In the genomic region with DNA sequence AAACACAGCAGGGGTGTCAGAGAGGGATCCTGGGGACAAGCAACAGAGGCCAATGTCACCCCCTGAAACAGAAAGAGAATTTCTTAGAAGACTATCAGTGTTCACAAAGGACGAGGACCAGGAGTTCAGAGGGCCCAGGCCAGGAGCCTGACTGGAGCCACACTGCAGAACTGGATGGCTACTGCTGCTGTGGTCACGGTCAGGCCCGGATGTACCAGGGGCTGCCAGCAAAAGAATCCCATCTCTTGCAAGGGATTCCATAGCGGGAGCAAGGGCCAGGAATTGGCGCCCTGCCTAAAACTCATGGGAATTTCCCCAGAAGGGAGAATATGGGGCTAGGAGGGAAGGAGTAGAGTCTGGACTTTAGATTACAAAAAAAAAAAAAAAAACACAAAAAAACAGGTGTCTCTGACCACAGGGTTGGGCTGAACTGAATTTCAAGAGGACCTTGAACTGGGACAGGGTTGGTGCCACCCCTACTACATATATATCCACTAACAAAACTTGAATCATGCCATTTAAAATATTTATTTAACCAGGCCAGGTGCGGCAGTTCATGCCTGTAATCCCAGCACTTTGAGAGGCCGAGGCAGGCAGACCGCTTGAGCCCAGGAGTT, we compare ENCODE assay signal across 17 cellular contexts. TPM values are rescaled to one million over a fixed set of nuclear protein-coding genes. Genes with fewer than 3 reads are reported as not detected.
DNase-seq lines count a peak whose midpoint lies in the region; ATAC-seq, FAIRE-seq and TF ChIP-seq lines count a peak whose summit lies in the region.
"Had no signal": no experiment of that assay in that cellular context is flagged by ENCODE, and none has a peak within 500 bp of the region (broad histone marks: within the 10 kb centered on the region; RNA-seq: fewer than 3 reads in every experiment).

No MANE protein-coding gene starts in this region.

- H3K27ac ChIP-seq in small intestine (ENCODE audit: low read depth in 1 of 2, low read length in 1 of 2), result peak overlapping the region in 1 of 2 donors; percentile 8

- no peaks in the 10 kb centered on the region for H3K27me3 Mint-ChIP-seq in activated T-helper 2 cell treated with anti-CD3 and anti-CD28 coated beads, Interferon-gamma antibody, Interleukin-2, Interleukin-4, amounts not matched to agents 10 μg/mL and 5 μg/mL and 100 μg/mL, durations not matched to agents 14 hours and 24 hours and 36 hours (ENCODE audit: low read depth)

- H3K36me3 Mint-ChIP-seq in activated T-helper 2 cell treated with anti-CD3 and anti-CD28 coated beads, Interferon-gamma antibody, Interleukin-2, Interleukin-4, amounts not matched to agents 10 μg/mL and 5 μg/mL and 100 μg/mL, durations not matched to agents 14 hours and 24 hours and 36 hours (ENCODE audit: low read depth), result no peaks in the 10 kb centered on the region
- H3K36me3 Mint-ChIP-seq: stimulated activated memory B cell treated with anti-CD40 and anti-IgM and Interleukin-4, amounts not matched to agents 10 μg/mL and 1 μg/mL and 100 μg/mL, for 72 hours had no signal

- WGBS in small intestine, 3 donors, result 26 to 64% (median 40%) methylated on average over 8 of the region's 8 CpGs

- H3K9me3 Mint-ChIP-seq in activated T-helper 2 cell treated with anti-CD3 and anti-CD28 coated beads, Interferon-gamma antibody, Interleukin-2, Interleukin-4, amounts not matched to agents 10 μg/mL and 5 μg/mL and 100 μg/mL, durations not matched to agents 14 hours and 24 hours and 36 hours, result no peaks in the 10 kb centered on the region
- H3K9me3 Mint-ChIP-seq: activated B cell treated with CpG ODN at 0.5 μM for 24 hours; stimulated activated memory B cell treated with anti-CD40 and anti-IgM and Interleukin-4, amounts not matched to agents 10 μg/mL and 1 μg/mL and 100 μg/mL, for 72 hours had no signal

- H3K4me1 Mint-ChIP-seq in activated T-helper 2 cell treated with anti-CD3 and anti-CD28 coated beads, Interferon-gamma antibody, Interleukin-2, Interleukin-4, amounts not matched to agents 10 μg/mL and 5 μg/mL and 100 μg/mL, durations not matched to agents 14 hours and 24 hours and 36 hours (ENCODE audit: low read depth), result peaks cover 9% of the 10 kb centered on the region

- no peak overlapping the region for H3K27ac Mint-ChIP-seq in activated T-helper 2 cell treated with anti-CD3 and anti-CD28 coated beads, Interferon-gamma antibody, Interleukin-2, Interleukin-4, amounts not matched to agents 10 μg/mL and 5 μg/mL and 100 μg/mL, durations not matched to agents 14 hours and 24 hours and 36 hours
- H3K27ac Mint-ChIP-seq: activated B cell treated with CpG ODN at 0.5 μM for 24 hours had no signal

- FAIRE-seq in small intestine (lab: Jason Lieb, UNC), result no peak

- peaks cover 3 to 4% of the 10 kb centered on the region in 2 donors for H3K4me1 ChIP-seq in small intestine (ENCODE audit: control insufficient read depth in 2 of 2, insufficient read depth in 1 of 2, low read depth in 1 of 2, low read length in 1 of 2)
- H3K4me1 ChIP-seq: HAP-1, uterus had no signal

- intact Hi-C loops in left colon (cut with DNase I, micrococcal nuclease) (no loop called here), Right ventricle myocardium superior (cut with DNase I) (no loop called here)
- intact Hi-C loops in activated T-helper 2 cell treated with anti-CD3 and anti-CD28 coated beads, Interferon-gamma antibody, Interleukin-2, Interleukin-4, amounts not matched to agents 10 μg/mL and 5 μg/mL and 100 μg/mL, durations not matched to agents 14 hours and 24 hours and 36 hours (cut with micrococcal nuclease), result no loop called here

- H3K9me3 ChIP-seq in small intestine (ENCODE audit: control insufficient read depth, low read depth), result no peaks in the 10 kb centered on the region
- H3K9me3 ChIP-seq: HAP-1, sigmoid colon, uterus had no signal

- H3K36me3 ChIP-seq in small intestine (ENCODE audit: control insufficient read depth in 2 of 2, insufficient read depth in 2 of 2, low read length in 2 of 2), result no peaks in the 10 kb centered on the region
- H3K36me3 ChIP-seq: HAP-1, sigmoid colon, uterus had no signal

- DNase-seq in LoVo (ENCODE audit: low spot score), result peak; percentile 61
- DNase-seq in left colon, result peak; percentile 79 to 81
- peak; percentile 38 for DNase-seq in small intestine
- no peak for DNase-seq in activated T-helper 2 cell treated with anti-CD3 and anti-CD28 coated beads, Interferon-gamma antibody, Interleukin-2, Interleukin-4, amounts not matched to agents 10 μg/mL and 5 μg/mL and 100 μg/mL, durations not matched to agents 14 hours and 24 hours and 36 hours (ENCODE audit: low spot score)
- DNase-seq in HK-2 (ENCODE audit: unreplicated experiment), result no peak
- no peak for DNase-seq in Right ventricle myocardium superior
- DNase-seq: activated B cell treated with CpG ODN at 0.5 μM for 24 hours, activated gamma-delta T cell treated with Interleukin-2 at 50 U/mL for 16 hours, NCI-H1092 treated with DMSO at 0.1 percent for 48 hours, sigmoid colon, SW 1271, uterus had no signal

- H3K4me3 Mint-ChIP-seq in activated T-helper 2 cell treated with anti-CD3 and anti-CD28 coated beads, Interferon-gamma antibody, Interleukin-2, Interleukin-4, amounts not matched to agents 10 μg/mL and 5 μg/mL and 100 μg/mL, durations not matched to agents 14 hours and 24 hours and 36 hours (ENCODE audit: low read depth), result no peak overlapping the region
- H3K4me3 Mint-ChIP-seq: activated B cell treated with CpG ODN at 0.5 μM for 24 hours; stimulated activated memory B cell treated with anti-CD40 and anti-IgM and Interleukin-4, amounts not matched to agents 10 μg/mL and 1 μg/mL and 100 μg/mL, for 72 hours had no signal

- H3K4me3 ChIP-seq in small intestine (ENCODE audit: low read depth in 1 of 2, low read length in 2 of 2), result no peak overlapping the region
- H3K4me3 ChIP-seq: HAP-1, sigmoid colon, uterus had no signal

- ATAC-seq in SK-N-SH treated with all-trans-retinoic acid at 6 μM for 48 hours (peak; percentile 29), left colon (peak; percentile 74), Right ventricle myocardium superior (ENCODE audit: poor library complexity) (no peak)
- ATAC-seq: stimulated activated memory B cell treated with anti-CD40 and anti-IgM and Interleukin-4, amounts not matched to agents 10 μg/mL and 1 μg/mL and 100 μg/mL, for 72 hours had no signal

- no peaks in the 10 kb centered on the region for H3K27me3 ChIP-seq in small intestine (ENCODE audit: control insufficient read depth in 2 of 2, insufficient read depth in 2 of 2, low read length in 2 of 2)
- H3K27me3 ChIP-seq: sigmoid colon, uterus had no signal

TF ChIP-seq in SK-N-SH treated with all-trans-retinoic acid at 6 μM for 48 hours, 23 proteins besides CTCF, POLR2A, EP300 and RAD21:
- TF ChIP-seq ZFP3 (CRISPR knock-in tag; IDR thresholded peaks at IDR 0.05) (no peak), ESRRG (CRISPR knock-in tag; IDR thresholded peaks at IDR 0.05) (no peak), ZFP30 (CRISPR knock-in tag; IDR thresholded peaks at IDR 0.05) (no peak), GLIS3 (CRISPR knock-in tag; IDR thresholded peaks at IDR 0.05) (no peak), CSDC2 (CRISPR knock-in tag; IDR thresholded peaks at IDR 0.05) (no peak), SNAI2 (CRISPR knock-in tag; IDR thresholded peaks at IDR 0.05) (no peak), ISL1 (CRISPR knock-in tag; IDR thresholded peaks at IDR 0.05) (no peak), ZNF565 (CRISPR knock-in tag; conservative IDR thresholded peaks at IDR 0.05; ENCODE audit: low read depth) (no peak), ZNF70 (CRISPR knock-in tag; IDR thresholded peaks at IDR 0.05) (no peak), ARNTL (CRISPR knock-in tag; IDR thresholded peaks at IDR 0.05; ENCODE audit: borderline replicate concordance, low read depth) (no peak)

RNA-seq across cellular contexts. Expression of gene KCTD14, which starts 15.7 kb away (rescaled TPM):
- total RNA-seq in left colon, result 10 to 100 TPM; 11.9 to 13.8 TPM
- 10 to 100 TPM in 1 of 3 donors, 1 to 10 TPM in 2; 4.9 to 11.1 (median 5.4) TPM for polyA plus RNA-seq in small intestine
- total RNA-seq in activated T-helper 2 cell treated with anti-CD3 and anti-CD28 coated beads, Interferon-gamma antibody, Interleukin-2, Interleukin-4, amounts not matched to agents 10 μg/mL and 5 μg/mL and 100 μg/mL, durations not matched to agents 14 hours and 24 hours and 36 hours, result 0.23 and 0.34 TPM in 2 replicates
- not detected for total RNA-seq in Right ventricle myocardium superior

RNA-seq across cellular contexts. Expression of gene THRSP, which starts 24.9 kb away (rescaled TPM):
- total RNA-seq in left colon, result under 1 TPM in 1 of 2 donors, not detected in 1; 0.22 TPM
- polyA plus RNA-seq in small intestine, result 10 to 100 TPM in 1 of 3 donors, under 1 TPM in 1, not detected in 1; 0.54 to 17.5 TPM
- not detected in 2 replicates for total RNA-seq in activated T-helper 2 cell treated with anti-CD3 and anti-CD28 coated beads, Interferon-gamma antibody, Interleukin-2, Interleukin-4, amounts not matched to agents 10 μg/mL and 5 μg/mL and 100 μg/mL, durations not matched to agents 14 hours and 24 hours and 36 hours
- 2.6 TPM for total RNA-seq in Right ventricle myocardium superior
- total RNA-seq: activated B cell treated with CpG ODN at 0.5 μM for 24 hours, uterus had no signal
- polyA plus RNA-seq: BJ, neural cell had no signal

RNA-seq across cellular contexts. Expression of gene NDUFC2, which starts 40.9 kb away (rescaled TPM):
- total RNA-seq in left colon (100 to 1,000 TPM; 208 to 225 TPM), Right ventricle myocardium superior (328 TPM)
- polyA plus RNA-seq in small intestine, result 100 to 1,000 TPM; 172 to 381 (median 172) TPM
- 208 and 215 TPM in 2 replicates for total RNA-seq in activated T-helper 2 cell treated with anti-CD3 and anti-CD28 coated beads, Interferon-gamma antibody, Interleukin-2, Interleukin-4, amounts not matched to agents 10 μg/mL and 5 μg/mL and 100 μg/mL, durations not matched to agents 14 hours and 24 hours and 36 hours

RNA-seq across cellular contexts. Expression of gene INTS4, which starts 44.3 kb away (rescaled TPM):
- total RNA-seq in left colon (10 to 100 TPM; 23.2 to 23.4 TPM), Right ventricle myocardium superior (19.6 TPM)
- 10 to 100 TPM; 15.1 to 23.5 (median 17.2) TPM for polyA plus RNA-seq in small intestine
- total RNA-seq in activated T-helper 2 cell treated with anti-CD3 and anti-CD28 coated beads, Interferon-gamma antibody, Interleukin-2, Interleukin-4, amounts not matched to agents 10 μg/mL and 5 μg/mL and 100 μg/mL, durations not matched to agents 14 hours and 24 hours and 36 hours, result 62.7 and 66.8 TPM in 2 replicates

Comparison
In these comparisons a context has a peak if more than half of its experiments do, and no peak if none do; other contexts are left out.
1. DNase-seq: peak in LoVo (single experiment), left colon (2 of 2) and small intestine (single experiment); none in activated T-helper 2 cell treated with anti-CD3 and anti-CD28 coated beads, Interferon-gamma antibody, Interleukin-2, Interleukin-4, amounts not matched to agents 10 μg/mL and 5 μg/mL and 100 μg/mL, durations not matched to agents 14 hours and 24 hours and 36 hours (single experiment), HK-2 (single experiment) and Right ventricle myocardium superior (single experiment).